Comparison of ENCODE assay signal across 8 cellular contexts in genomic region chr5:141617682-141618029, GRCh38. TPM values are rescaled to one million over a fixed set of nuclear protein-coding genes. Genes with fewer than 3 reads are reported as not detected.
DNase-seq lines count a peak whose midpoint lies in the region; ATAC-seq and TF ChIP-seq lines count a peak whose summit lies in the region.

No MANE protein-coding gene starts in this region.

- peak overlapping the region; percentile 94 for H3K27ac Mint-ChIP-seq in activated T-cell treated with anti-CD3 and anti-CD28 coated beads, Interleukin-2, amount 50 U/mL, for 72 hours
- H3K27ac Mint-ChIP-seq in activated naive CD8-positive, alpha-beta T cell treated with anti-CD3 and anti-CD28 coated beads, Interleukin-2, amount 10 ng/mL, durations not matched to agents 7 days and 5 days, result peak overlapping the region; percentile 85

- peak overlapping the region; percentile 79 to 98 (median 90) for H3K4me3 ChIP-seq in tibial nerve

- H3K4me1 ChIP-seq in tibial nerve, result peaks cover 0 to 53% (median 19%) of the 10 kb centered on the region in 4 donors

- no peak for ATAC-seq in activated T-cell treated with anti-CD3 and anti-CD28 coated beads, Interleukin-2, amount 50 U/mL, for 72 hours (replicated peaks in 1 of 2)
- no peak for ATAC-seq in activated naive CD8-positive, alpha-beta T cell treated with anti-CD3 and anti-CD28 coated beads, Interleukin-2, amount 10 ng/mL, durations not matched to agents 7 days and 5 days (ENCODE audit: low read depth)
- no peak for ATAC-seq in GM19351 (IDR thresholded peaks at IDR 0.05; ENCODE audit: unreplicated experiment)
- no peak for ATAC-seq in GM18858 (IDR thresholded peaks at IDR 0.05; ENCODE audit: unreplicated experiment)

- H3K27me3 ChIP-seq in layer of hippocampus (ENCODE audit: control insufficient read depth, insufficient read depth, low read length), result no peaks in the 10 kb centered on the region
- no peaks in the 10 kb centered on the region for H3K27me3 ChIP-seq in tibial nerve

- peaks cover 62% of the 10 kb centered on the region for H3K4me1 Mint-ChIP-seq in activated T-cell treated with anti-CD3 and anti-CD28 coated beads, Interleukin-2, amount 50 U/mL, for 72 hours (ENCODE audit: low read depth)
- peaks cover 44% of the 10 kb centered on the region for H3K4me1 Mint-ChIP-seq in activated naive CD8-positive, alpha-beta T cell treated with anti-CD3 and anti-CD28 coated beads, Interleukin-2, amount 10 ng/mL, durations not matched to agents 7 days and 5 days

- no peak for DNase-seq in activated T-cell treated with anti-CD3 and anti-CD28 coated beads, Interleukin-2, amount 50 U/mL, for 72 hours
- no peak for DNase-seq in activated T-cell treated with anti-CD3 and anti-CD28 coated beads, Interleukin-2, amount 50 U/mL, for 48 hours
- no peak for DNase-seq in activated naive CD8-positive, alpha-beta T cell treated with anti-CD3 and anti-CD28 coated beads, Interleukin-2, amount 10 ng/mL, durations not matched to agents 7 days and 5 days
- DNase-seq in tibial nerve (ENCODE audit: low spot score in 2 of 2), result peak in 1 of 2 donors; percentile 12
- DNase-seq in AG20443 (ENCODE audit: low spot score), result no peak

- H3K27me3 Mint-ChIP-seq in activated T-cell treated with anti-CD3 and anti-CD28 coated beads, Interleukin-2, amount 50 U/mL, for 72 hours (ENCODE audit: low read depth), result no peaks in the 10 kb centered on the region
- no peaks in the 10 kb centered on the region for H3K27me3 Mint-ChIP-seq in activated naive CD8-positive, alpha-beta T cell treated with anti-CD3 and anti-CD28 coated beads, Interleukin-2, amount 10 ng/mL, durations not matched to agents 7 days and 5 days

- 5 to 8% methylated on average over 9 of the region's 9 CpGs for WGBS in tibial nerve, 2 donors

- H3K36me3 ChIP-seq in tibial nerve, result peaks cover 0 to 29% (median 4%) of the 10 kb centered on the region in 3 donors

- no peak for TF ChIP-seq EP300 in tibial nerve (IDR thresholded peaks at IDR 0.05)

- H3K9me3 ChIP-seq in tibial nerve, result no peaks in the 10 kb centered on the region

- H3K4me3 Mint-ChIP-seq in activated T-cell treated with anti-CD3 and anti-CD28 coated beads, Interleukin-2, amount 50 U/mL, for 72 hours, result peak overlapping the region; percentile 92 to 98
- H3K4me3 Mint-ChIP-seq in activated naive CD8-positive, alpha-beta T cell treated with anti-CD3 and anti-CD28 coated beads, Interleukin-2, amount 10 ng/mL, durations not matched to agents 7 days and 5 days, result peak overlapping the region; percentile 88

- POLR2A ChIA-PET in activated naive CD8-positive, alpha-beta T cell treated with anti-CD3 and anti-CD28 coated beads, Interleukin-2, amount 10 ng/mL, durations not matched to agents 7 days and 5 days (lab: Charles Lee), result interaction anchor here (1.3 to 5.5 kb wide), 6 partner anchors 12 to 352 kb away, joined by 3 to 87 read pairs (median 62); partner anchors contain the start of genes FCHSD1, HDAC3 and RELL2

- TF ChIP-seq POLR2A in tibial nerve (IDR thresholded peaks at IDR 0.05), result no peak

- peaks cover 9 to 17% of the 10 kb centered on the region in 2 donors for H3K36me3 Mint-ChIP-seq in activated T-cell treated with anti-CD3 and anti-CD28 coated beads, Interleukin-2, amount 50 U/mL, for 72 hours (ENCODE audit: insufficient read depth in 2 of 2)
- peaks cover 29% of the 10 kb centered on the region for H3K36me3 Mint-ChIP-seq in activated naive CD8-positive, alpha-beta T cell treated with anti-CD3 and anti-CD28 coated beads, Interleukin-2, amount 10 ng/mL, durations not matched to agents 7 days and 5 days

- H3K27ac ChIP-seq in layer of hippocampus (ENCODE audit: low read depth, low read length) (peak overlapping the region; percentile 62), tibial nerve (peak overlapping the region; percentile 88 to 97 (median 94))

- no peaks in the 10 kb centered on the region for H3K9me3 Mint-ChIP-seq in activated T-cell treated with anti-CD3 and anti-CD28 coated beads, Interleukin-2, amount 50 U/mL, for 72 hours
- H3K9me3 Mint-ChIP-seq in activated naive CD8-positive, alpha-beta T cell treated with anti-CD3 and anti-CD28 coated beads, Interleukin-2, amount 10 ng/mL, durations not matched to agents 7 days and 5 days, result no peaks in the 10 kb centered on the region

- no peak for TF ChIP-seq CTCF in tibial nerve (IDR thresholded peaks at IDR 0.05)

RNA-seq across cellular contexts. Expression of gene DIAPH1, which starts 1.1 kb away (rescaled TPM):
- 100 to 1,000 TPM; 162 to 165 TPM for total RNA-seq in activated T-cell treated with anti-CD3 and anti-CD28 coated beads, Interleukin-2, amount 50 U/mL, for 72 hours
- total RNA-seq in activated naive CD8-positive, alpha-beta T cell treated with anti-CD3 and anti-CD28 coated beads, Interleukin-2, amount 10 ng/mL, durations not matched to agents 7 days and 5 days, result 100 to 1,000 TPM; 244 to 256 TPM
- total RNA-seq in tibial nerve, result 100 to 1,000 TPM in 1 of 4 donors, 10 to 100 TPM in 3; 59.4 to 102 (median 64.0) TPM

RNA-seq across cellular contexts. Expression of gene HDAC3, which starts 19.0 kb away (rescaled TPM):
- total RNA-seq in activated T-cell treated with anti-CD3 and anti-CD28 coated beads, Interleukin-2, amount 50 U/mL, for 72 hours, result 10 to 100 TPM; 64.1 to 69.2 TPM
- total RNA-seq in activated naive CD8-positive, alpha-beta T cell treated with anti-CD3 and anti-CD28 coated beads, Interleukin-2, amount 10 ng/mL, durations not matched to agents 7 days and 5 days, result 10 to 100 TPM; 85.8 to 89.6 TPM
- total RNA-seq in tibial nerve, result 10 to 100 TPM; 33.0 to 38.3 (median 36.5) TPM

RNA-seq across cellular contexts. Expression of gene RELL2, which starts 19.1 kb away (rescaled TPM):
- total RNA-seq in activated T-cell treated with anti-CD3 and anti-CD28 coated beads, Interleukin-2, amount 50 U/mL, for 72 hours, result 10 to 100 TPM; 14.6 to 19.5 TPM
- 10 to 100 TPM; 31.4 to 31.6 TPM for total RNA-seq in activated naive CD8-positive, alpha-beta T cell treated with anti-CD3 and anti-CD28 coated beads, Interleukin-2, amount 10 ng/mL, durations not matched to agents 7 days and 5 days
- total RNA-seq in tibial nerve, result 1 to 10 TPM; 2.0 to 8.7 (median 4.1) TPM

RNA-seq across cellular contexts. Expression of gene FCHSD1, which starts 33.6 kb away (rescaled TPM):
- total RNA-seq in activated T-cell treated with anti-CD3 and anti-CD28 coated beads, Interleukin-2, amount 50 U/mL, for 72 hours, result 10 to 100 TPM; 54.1 to 61.1 TPM
- 10 to 100 TPM; 98.3 to 99.1 TPM for total RNA-seq in activated naive CD8-positive, alpha-beta T cell treated with anti-CD3 and anti-CD28 coated beads, Interleukin-2, amount 10 ng/mL, durations not matched to agents 7 days and 5 days
- 10 to 100 TPM; 10.7 to 53.4 (median 34.5) TPM for total RNA-seq in tibial nerve
